In genomic region chr3:193743702-193744047, GRCh38 we compare ENCODE assay signal across 10 cellular contexts.
DNase-seq lines count a peak whose midpoint lies in the region; ATAC-seq, FAIRE-seq and TF ChIP-seq lines count a peak whose summit lies in the region.
"Had no signal": no experiment of that assay in that cellular context is flagged by ENCODE, and none has a peak within 500 bp of the region (broad histone marks: within the 10 kb centered on the region; RNA-seq: fewer than 3 reads in every experiment).

No MANE protein-coding gene starts in this region.

- H3K27ac ChIP-seq in A549 = peak overlapping the region; percentile 65 to 74
- no peak overlapping the region for H3K27ac ChIP-seq in Karpas-422 (ENCODE audit: low read length)
- H3K27ac ChIP-seq in brain microvascular endothelial cell = no peak overlapping the region
- no peak overlapping the region for H3K27ac ChIP-seq in ovary
- H3K27ac ChIP-seq: BLaER1 had no signal

- DNase-seq in A549 (ENCODE audit: low read depth in 1 of 2, low spot score in 1 of 2) = peak in 1 of 2 experiments; percentile 19
- DNase-seq in Karpas-422 = peak; percentile 47
- peak; percentile 29 for DNase-seq in epithelial cell of esophagus (ENCODE audit: low read depth)
- no peak for DNase-seq in brain microvascular endothelial cell
- no peak for DNase-seq in ovary
- no peak for DNase-seq in amniotic stem cell (lab: John Stamatoyannopoulos, UW)
- DNase-seq in left cardiac atrium = no peak
- DNase-seq: NCI-H446 had no signal

- TF ChIP-seq EP300 in A549 (IDR thresholded peaks at IDR 0.05) = no peak
- TF ChIP-seq EP300 in ovary (IDR thresholded peaks at IDR 0.05) = no peak

- H3K27me3 ChIP-seq in Karpas-422 (ENCODE audit: low read length) (no peaks in the 10 kb centered on the region), brain microvascular endothelial cell (replicated peaks) (peaks cover 9% of the 10 kb centered on the region), ovary (no peaks in the 10 kb centered on the region)
- H3K27me3 ChIP-seq: BLaER1 had no signal

- POLR2A ChIA-PET in A549 (lab: Yijun Ruan, JAX) = no interaction called here

- H3K36me3 ChIP-seq in Karpas-422 (ENCODE audit: insufficient read depth, low read length) (no peaks in the 10 kb centered on the region), brain microvascular endothelial cell (replicated peaks) (no peaks in the 10 kb centered on the region), ovary (no peaks in the 10 kb centered on the region)
- H3K36me3 ChIP-seq: BLaER1 had no signal

- FAIRE-seq in A549 (lab: Jason Lieb, UNC) = no peak

- TF ChIP-seq POLR2A in A549 (IDR thresholded peaks at IDR 0.05; ENCODE audit: low read length) = no peak
- no peak for TF ChIP-seq POLR2A in ovary (IDR thresholded peaks at IDR 0.05)

- no peaks in the 10 kb centered on the region for H4K20me1 ChIP-seq in Karpas-422 (ENCODE audit: insufficient read depth, low read depth, low read length)
- H4K20me1 ChIP-seq: BLaER1 had no signal

- H3K79me2 ChIP-seq in Karpas-422 (ENCODE audit: low read length) = no peaks in the 10 kb centered on the region

- H3K4me2 ChIP-seq in A549 (peak overlapping the region; percentile 81), Karpas-422 (ENCODE audit: low read depth, low read length, poor library complexity, severe bottlenecking) (peak overlapping the region; percentile 18)
- H3K4me2 ChIP-seq: BLaER1 had no signal

- peak; percentile 50 to 56; a peak in 3 of 6 replicates for ATAC-seq in A549
- peak; percentile 48 for ATAC-seq in GM19467 (IDR thresholded peaks at IDR 0.05; ENCODE audit: unreplicated experiment)
- ATAC-seq in left cardiac atrium = no peak

- no peak for TF ChIP-seq RAD21 in A549 (conservative IDR thresholded peaks at IDR 0.05 in 1 of 2, IDR thresholded peaks at IDR 0.05 in 1 of 2)

- CTCF ChIA-PET in A549 (lab: Yijun Ruan, JAX) = no interaction called here

- no peak for TF ChIP-seq CTCF in A549 (IDR thresholded peaks at IDR 0.05)
- TF ChIP-seq CTCF in epithelial cell of esophagus (IDR thresholded peaks at IDR 0.05; ENCODE audit: insufficient read depth, low read depth, low read length, missing control alignments) = no peak
- TF ChIP-seq CTCF in brain microvascular endothelial cell (IDR thresholded peaks at IDR 0.05; ENCODE audit: low read depth, low read length, missing control alignments) = no peak
- TF ChIP-seq CTCF in ovary (IDR thresholded peaks at IDR 0.05) = no peak

- intact Hi-C loops in ovary (cut with DNase I) = no loop called here
- intact Hi-C loops in left cardiac atrium (cut with DNase I) = no loop called here

- H3K4me3 ChIP-seq in A549 = no peak overlapping the region
- no peak overlapping the region for H3K4me3 ChIP-seq in Karpas-422 (ENCODE audit: low read length)
- H3K4me3 ChIP-seq in epithelial cell of esophagus (ENCODE audit: low read length) = no peak overlapping the region
- no peak overlapping the region for H3K4me3 ChIP-seq in brain microvascular endothelial cell (ENCODE audit: low read depth, low read length)
- no peak overlapping the region for H3K4me3 ChIP-seq in ovary
- H3K4me3 ChIP-seq: BLaER1 had no signal

- H3K9ac ChIP-seq in Karpas-422 (ENCODE audit: low read length) = no peak overlapping the region
- H3K9ac ChIP-seq: BLaER1 had no signal

- no peaks in the 10 kb centered on the region for H3K9me3 ChIP-seq in A549
- H3K9me3 ChIP-seq in Karpas-422 (ENCODE audit: low read length) = no peaks in the 10 kb centered on the region
- H3K9me3 ChIP-seq in ovary = no peaks in the 10 kb centered on the region
- H3K9me3 ChIP-seq: BLaER1 had no signal

- H3K4me1 ChIP-seq in A549 = peaks cover 23% of the 10 kb centered on the region
- H3K4me1 ChIP-seq in Karpas-422 (ENCODE audit: low read length) = peaks cover 3% of the 10 kb centered on the region; the same call in 1 of the 2 replicates
- peaks cover 4% of the 10 kb centered on the region for H3K4me1 ChIP-seq in ovary (ENCODE audit: insufficient read depth)
- H3K4me1 ChIP-seq: BLaER1 had no signal

- H3K9me2 ChIP-seq in Karpas-422 (replicated peaks; ENCODE audit: insufficient read depth, low read length) = no peaks in the 10 kb centered on the region

- WGBS in A549 (ENCODE audit: missing lambda C conversion rate) = 32% methylated on average over 8 of the region's 8 CpGs
- 72 to 77% (median 77%) methylated on average over 8 of the region's 8 CpGs for WGBS in ovary, 3 donors

- peak overlapping the region; percentile 34; the same call in 1 of the 2 replicates for H2AFZ ChIP-seq in Karpas-422 (ENCODE audit: low read length)

- in situ Hi-C loops in brain microvascular endothelial cell (cut with HindIII; ENCODE audit: low pct_ligation_motif_present, low sequenced_read_pairs) = no loop called here

TF ChIP-seq in A549, 52 proteins besides CTCF, POLR2A, EP300 and RAD21:
- TF ChIP-seq SMC3 (IDR thresholded peaks at IDR 0.05) = no peak
- TF ChIP-seq FOXS1 (CRISPR knock-in tag; IDR thresholded peaks at IDR 0.05) = no peak
- TF ChIP-seq, protein P1, sequence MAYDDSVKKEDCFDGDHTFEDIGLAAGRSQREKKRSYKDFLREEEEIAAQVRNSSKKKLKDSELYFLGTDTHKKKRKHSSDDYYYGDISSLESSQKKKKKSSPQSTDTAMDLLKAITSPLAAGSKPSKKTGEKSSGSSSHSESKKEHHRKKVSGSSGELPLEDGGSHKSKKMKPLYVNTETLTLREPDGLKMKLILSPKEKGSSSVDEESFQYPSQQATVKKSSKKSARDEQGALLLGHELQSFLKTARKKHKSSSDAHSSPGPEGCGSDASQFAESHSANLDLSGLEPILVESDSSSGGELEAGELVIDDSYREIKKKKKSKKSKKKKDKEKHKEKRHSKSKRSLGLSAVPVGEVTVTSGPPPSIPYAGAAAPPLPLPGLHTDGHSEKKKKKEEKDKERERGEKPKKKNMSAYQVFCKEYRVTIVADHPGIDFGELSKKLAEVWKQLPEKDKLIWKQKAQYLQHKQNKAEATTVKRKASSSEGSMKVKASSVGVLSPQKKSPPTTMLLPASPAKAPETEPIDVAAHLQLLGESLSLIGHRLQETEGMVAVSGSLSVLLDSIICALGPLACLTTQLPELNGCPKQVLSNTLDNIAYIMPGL (CRISPR knock-in tag; IDR thresholded peaks at IDR 0.05; ENCODE audit: borderline replicate concordance) = no peak
- no peak for TF ChIP-seq NFE2L2 (conservative IDR thresholded peaks at IDR 0.05; ENCODE audit: low read length)
- TF ChIP-seq HDAC2 (IDR thresholded peaks at IDR 0.05) = no peak
- TF ChIP-seq POLR2AphosphoS2 (conservative IDR thresholded peaks at IDR 0.05; ENCODE audit: low read length) = no peak
- no peak for TF ChIP-seq CBX2 (IDR thresholded peaks at IDR 0.05; ENCODE audit: borderline replicate concordance, low read depth)
- TF ChIP-seq, protein P2, sequence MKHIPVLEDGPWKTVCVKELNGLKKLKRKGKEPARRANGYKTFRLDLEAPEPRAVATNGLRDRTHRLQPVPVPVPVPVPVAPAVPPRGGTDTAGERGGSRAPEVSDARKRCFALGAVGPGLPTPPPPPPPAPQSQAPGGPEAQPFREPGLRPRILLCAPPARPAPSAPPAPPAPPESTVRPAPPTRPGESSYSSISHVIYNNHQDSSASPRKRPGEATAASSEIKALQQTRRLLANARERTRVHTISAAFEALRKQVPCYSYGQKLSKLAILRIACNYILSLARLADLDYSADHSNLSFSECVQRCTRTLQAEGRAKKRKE (CRISPR knock-in tag; IDR thresholded peaks at IDR 0.05; ENCODE audit: low read depth) = no peak
- TF ChIP-seq HOXB13 (CRISPR knock-in tag; IDR thresholded peaks at IDR 0.05; ENCODE audit: low read depth) = no peak
- no peak for TF ChIP-seq PHF8 (IDR thresholded peaks at IDR 0.05; ENCODE audit: borderline replicate concordance, low read depth)
- no peak for TF ChIP-seq ELK1 (IDR thresholded peaks at IDR 0.05; ENCODE audit: low read depth, low read length)
TF ChIP-seq in A549: peak in this region for 0.

Comparison
In these comparisons a context has a peak if more than half of its experiments do, and no peak if none do; other contexts are left out.
1. ATAC-seq: peak in A549 (2 of 2) and GM19467 (single experiment); none in left cardiac atrium (0 of 2).
2. DNase-seq: peak in Karpas-422 (single experiment) and epithelial cell of esophagus (single experiment); none in brain microvascular endothelial cell (single experiment), ovary (0 of 5), amniotic stem cell (single experiment) and left cardiac atrium (single experiment).
3. H3K27ac ChIP-seq: peak in A549 (2 of 2); none in Karpas-422 (single experiment), brain microvascular endothelial cell (single experiment) and ovary (0 of 2).